1 cellular context compared by ENCODE assay signal in genomic region chr2:75157435-75157834, GRCh38.
TF ChIP-seq lines count a peak whose summit lies in the region.

No MANE protein-coding gene starts in this region.

TF ChIP-seq in WTC11, 78 proteins besides CTCF, POLR2A, EP300 and RAD21 (continued from another document):
- TF ChIP-seq, protein P1, sequence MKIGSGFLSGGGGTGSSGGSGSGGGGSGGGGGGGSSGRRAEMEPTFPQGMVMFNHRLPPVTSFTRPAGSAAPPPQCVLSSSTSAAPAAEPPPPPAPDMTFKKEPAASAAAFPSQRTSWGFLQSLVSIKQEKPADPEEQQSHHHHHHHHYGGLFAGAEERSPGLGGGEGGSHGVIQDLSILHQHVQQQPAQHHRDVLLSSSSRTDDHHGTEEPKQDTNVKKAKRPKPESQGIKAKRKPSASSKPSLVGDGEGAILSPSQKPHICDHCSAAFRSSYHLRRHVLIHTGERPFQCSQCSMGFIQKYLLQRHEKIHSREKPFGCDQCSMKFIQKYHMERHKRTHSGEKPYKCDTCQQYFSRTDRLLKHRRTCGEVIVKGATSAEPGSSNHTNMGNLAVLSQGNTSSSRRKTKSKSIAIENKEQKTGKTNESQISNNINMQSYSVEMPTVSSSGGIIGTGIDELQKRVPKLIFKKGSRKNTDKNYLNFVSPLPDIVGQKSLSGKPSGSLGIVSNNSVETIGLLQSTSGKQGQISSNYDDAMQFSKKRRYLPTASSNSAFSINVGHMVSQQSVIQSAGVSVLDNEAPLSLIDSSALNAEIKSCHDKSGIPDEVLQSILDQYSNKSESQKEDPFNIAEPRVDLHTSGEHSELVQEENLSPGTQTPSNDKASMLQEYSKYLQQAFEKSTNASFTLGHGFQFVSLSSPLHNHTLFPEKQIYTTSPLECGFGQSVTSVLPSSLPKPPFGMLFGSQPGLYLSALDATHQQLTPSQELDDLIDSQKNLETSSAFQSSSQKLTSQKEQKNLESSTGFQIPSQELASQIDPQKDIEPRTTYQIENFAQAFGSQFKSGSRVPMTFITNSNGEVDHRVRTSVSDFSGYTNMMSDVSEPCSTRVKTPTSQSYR (CRISPR knock-in tag; IDR thresholded peaks at IDR 0.05), result no peak
- TF ChIP-seq SMAD4 (CRISPR knock-in tag; IDR thresholded peaks at IDR 0.05) (no peak), ERG (CRISPR knock-in tag; IDR thresholded peaks at IDR 0.05) (no peak), PRRX2 (CRISPR knock-in tag; IDR thresholded peaks at IDR 0.05) (no peak), FOXK1 (CRISPR knock-in tag; IDR thresholded peaks at IDR 0.05) (no peak), JUN (CRISPR knock-in tag; IDR thresholded peaks at IDR 0.05) (no peak), EMX1 (CRISPR knock-in tag; IDR thresholded peaks at IDR 0.05) (no peak), SMAD3 (CRISPR knock-in tag; IDR thresholded peaks at IDR 0.05; ENCODE audit: borderline replicate concordance) (no peak), RORB (CRISPR knock-in tag; IDR thresholded peaks at IDR 0.05) (no peak), AR (CRISPR knock-in tag; IDR thresholded peaks at IDR 0.05) (no peak), ZNF416 (CRISPR knock-in tag; IDR thresholded peaks at IDR 0.05) (no peak)
- TF ChIP-seq, protein P2, sequence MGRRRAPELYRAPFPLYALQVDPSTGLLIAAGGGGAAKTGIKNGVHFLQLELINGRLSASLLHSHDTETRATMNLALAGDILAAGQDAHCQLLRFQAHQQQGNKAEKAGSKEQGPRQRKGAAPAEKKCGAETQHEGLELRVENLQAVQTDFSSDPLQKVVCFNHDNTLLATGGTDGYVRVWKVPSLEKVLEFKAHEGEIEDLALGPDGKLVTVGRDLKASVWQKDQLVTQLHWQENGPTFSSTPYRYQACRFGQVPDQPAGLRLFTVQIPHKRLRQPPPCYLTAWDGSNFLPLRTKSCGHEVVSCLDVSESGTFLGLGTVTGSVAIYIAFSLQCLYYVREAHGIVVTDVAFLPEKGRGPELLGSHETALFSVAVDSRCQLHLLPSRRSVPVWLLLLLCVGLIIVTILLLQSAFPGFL (CRISPR knock-in tag; IDR thresholded peaks at IDR 0.05; ENCODE audit: borderline replicate concordance), result no peak
- TF ChIP-seq, protein P3, sequence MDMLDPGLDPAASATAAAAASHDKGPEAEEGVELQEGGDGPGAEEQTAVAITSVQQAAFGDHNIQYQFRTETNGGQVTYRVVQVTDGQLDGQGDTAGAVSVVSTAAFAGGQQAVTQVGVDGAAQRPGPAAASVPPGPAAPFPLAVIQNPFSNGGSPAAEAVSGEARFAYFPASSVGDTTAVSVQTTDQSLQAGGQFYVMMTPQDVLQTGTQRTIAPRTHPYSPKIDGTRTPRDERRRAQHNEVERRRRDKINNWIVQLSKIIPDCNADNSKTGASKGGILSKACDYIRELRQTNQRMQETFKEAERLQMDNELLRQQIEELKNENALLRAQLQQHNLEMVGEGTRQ (CRISPR knock-in tag; IDR thresholded peaks at IDR 0.05), result no peak
- TF ChIP-seq, protein P4, sequence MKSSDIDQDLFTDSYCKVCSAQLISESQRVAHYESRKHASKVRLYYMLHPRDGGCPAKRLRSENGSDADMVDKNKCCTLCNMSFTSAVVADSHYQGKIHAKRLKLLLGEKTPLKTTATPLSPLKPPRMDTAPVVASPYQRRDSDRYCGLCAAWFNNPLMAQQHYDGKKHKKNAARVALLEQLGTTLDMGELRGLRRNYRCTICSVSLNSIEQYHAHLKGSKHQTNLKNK (CRISPR knock-in tag; IDR thresholded peaks at IDR 0.05), result no peak
